In the genomic region with DNA sequence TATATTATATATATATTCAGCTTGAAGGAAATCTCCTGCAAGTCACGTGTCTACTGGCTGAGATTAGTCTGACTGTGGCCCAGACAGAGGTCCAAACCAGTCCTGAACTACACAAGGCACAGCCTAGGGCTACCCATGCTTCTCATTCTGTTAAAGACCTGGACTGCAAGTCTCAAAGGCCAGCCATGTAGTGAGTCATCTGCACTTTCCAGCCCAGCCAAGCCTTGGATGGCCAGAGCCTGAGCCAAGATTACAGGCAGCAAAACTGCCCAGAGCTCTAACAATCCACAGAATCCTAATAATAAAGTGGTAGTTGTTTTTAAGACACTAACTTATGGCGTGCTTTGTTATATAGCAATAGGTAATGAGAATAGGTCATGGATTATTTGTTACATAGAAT, we compare ENCODE assay signal across 13 cellular contexts.
DNase-seq lines count a peak whose midpoint lies in the region; FAIRE-seq and TF ChIP-seq lines count a peak whose summit lies in the region.
"Had no signal": no experiment of that assay in that cellular context is flagged by ENCODE, and none has a peak within 500 bp of the region (broad histone marks: within the 10 kb centered on the region; RNA-seq: fewer than 3 reads in every experiment).

No MANE protein-coding gene starts in this region.

- H3K9ac ChIP-seq in astrocyte (ENCODE audit: low read length) = no peak overlapping the region

- BruUV-seq in Caco-2 (replicated peaks; lab: Mats Ljungman, UMichigan) = no TSS peak

- H3K9me3 Mint-ChIP-seq in astrocyte (ENCODE audit: unreplicated experiment) = no peaks in the 10 kb centered on the region
- H3K9me3 Mint-ChIP-seq in Caco-2 (ENCODE audit: unreplicated experiment) = no peaks in the 10 kb centered on the region
- H3K9me3 Mint-ChIP-seq in glutamatergic neuron (ENCODE audit: unreplicated experiment) = peaks cover 2% of the 10 kb centered on the region
- H3K9me3 Mint-ChIP-seq in immature natural killer cell = no peaks in the 10 kb centered on the region
- H3K9me3 Mint-ChIP-seq: activated B cell treated with CpG ODN at 0.5 μM for 24 hours had no signal

- peak; percentile 78 for DNase-seq in ELR (ENCODE audit: low read depth)
- peak; percentile 82 for DNase-seq in astrocyte (ENCODE audit: low read depth)
- DNase-seq in left ventricle myocardium inferior = peak; percentile 37
- DNase-seq in posterior vena cava (ENCODE audit: low spot score) = peak; percentile 88
- DNase-seq in Caco-2 = no peak
- DNase-seq in DMS 273 treated with DMSO at 0.1 percent for 48 hours (lab: John Stamatoyannopoulos, UW) = no peak
- no peak for DNase-seq in glutamatergic neuron
- DNase-seq in immature natural killer cell = no peak
- DNase-seq: activated B cell treated with CpG ODN at 0.5 μM for 24 hours; activated effector memory CD4-positive, alpha-beta T cell treated with Interleukin-2 at 50 U/mL for 16 hours; MM.1S; NCI-H446 treated with DMSO at 0.1 percent for 48 hours had no signal

- H3K9me3 ChIP-seq in astrocyte (ENCODE audit: insufficient read depth, low read depth, low read length) = no peaks in the 10 kb centered on the region
- H3K9me3 ChIP-seq in left ventricle myocardium inferior (replicated peaks) = no peaks in the 10 kb centered on the region
- no peaks in the 10 kb centered on the region for H3K9me3 ChIP-seq in Caco-2
- H3K9me3 ChIP-seq: SJCRH30 had no signal

- CTCF ChIA-PET in Caco-2 (lab: Charles Lee) = no interaction called here

- H3K27ac ChIP-seq in astrocyte (ENCODE audit: low read depth, low read length) (peak overlapping the region; percentile 32), left ventricle myocardium inferior (replicated peaks) (no peak overlapping the region)

- H3K4me2 ChIP-seq in astrocyte (ENCODE audit: low read length) = peak overlapping the region; percentile 48

- H3K27me3 ChIP-seq in astrocyte (ENCODE audit: insufficient read depth, low read length) (no peaks in the 10 kb centered on the region), left ventricle myocardium inferior (ENCODE audit: low read depth) (no peaks in the 10 kb centered on the region), Caco-2 (replicated peaks; ENCODE audit: control insufficient read depth, insufficient read depth, low read length) (no peaks in the 10 kb centered on the region)
- H3K27me3 ChIP-seq: SJCRH30 had no signal

- TF ChIP-seq CTCF in astrocyte (IDR thresholded peaks at IDR 0.05; ENCODE audit: insufficient read depth, low read depth, low read length) = no peak
- no peak for TF ChIP-seq CTCF in left ventricle myocardium inferior (IDR thresholded peaks at IDR 0.05; ENCODE audit: borderline replicate concordance)
- no peak for TF ChIP-seq CTCF in Caco-2 (IDR thresholded peaks at IDR 0.05; ENCODE audit: insufficient read depth in 1 of 2, low read depth in 1 of 2, low read length in 1 of 2, severe bottlenecking in 1 of 2, unreplicated experiment in 1 of 2)
- no peak for TF ChIP-seq CTCF in glutamatergic neuron (IDR thresholded peaks at IDR 0.05; ENCODE audit: partially characterized antibody, unreplicated experiment)

- peaks cover 16% of the 10 kb centered on the region for H3K4me1 ChIP-seq in astrocyte (ENCODE audit: insufficient read depth, low read length)
- peaks cover 9% of the 10 kb centered on the region for H3K4me1 ChIP-seq in left ventricle myocardium inferior
- H3K4me1 ChIP-seq in Caco-2 = no peaks in the 10 kb centered on the region

- no peaks in the 10 kb centered on the region for H3K79me2 ChIP-seq in astrocyte (ENCODE audit: insufficient read depth, low read length)

- H3K36me3 Mint-ChIP-seq in astrocyte (ENCODE audit: low read depth, unreplicated experiment) (no peaks in the 10 kb centered on the region), Caco-2 (ENCODE audit: insufficient read depth, unreplicated experiment) (no peaks in the 10 kb centered on the region), glutamatergic neuron (ENCODE audit: unreplicated experiment) (no peaks in the 10 kb centered on the region), immature natural killer cell (no peaks in the 10 kb centered on the region)

- no peak overlapping the region for H3K4me3 Mint-ChIP-seq in astrocyte (ENCODE audit: unreplicated experiment)
- no peak overlapping the region for H3K4me3 Mint-ChIP-seq in Caco-2 (ENCODE audit: unreplicated experiment)
- H3K4me3 Mint-ChIP-seq in glutamatergic neuron (ENCODE audit: unreplicated experiment) = no peak overlapping the region
- no peak overlapping the region for H3K4me3 Mint-ChIP-seq in immature natural killer cell
- H3K4me3 Mint-ChIP-seq: activated B cell treated with CpG ODN at 0.5 μM for 24 hours had no signal

- H3K4me3 ChIP-seq in astrocyte (ENCODE audit: insufficient read depth, low read depth, low read length) = no peak overlapping the region
- no peak overlapping the region for H3K4me3 ChIP-seq in left ventricle myocardium inferior
- H3K4me3 ChIP-seq in Caco-2 (ENCODE audit: low read depth, low read length) = no peak overlapping the region
- H3K4me3 ChIP-seq: SJCRH30 had no signal

- no peaks in the 10 kb centered on the region for H4K20me1 ChIP-seq in astrocyte (ENCODE audit: insufficient read depth, low read length)

- no peak overlapping the region for H2AFZ ChIP-seq in astrocyte (ENCODE audit: low read depth, low read length)

- no peak for FAIRE-seq in astrocyte (lab: Jason Lieb, UNC)

- POLR2A ChIA-PET in Caco-2 (lab: Charles Lee) = no interaction called here

- intact Hi-C loops in left ventricle myocardium inferior (cut with micrococcal nuclease) = loop anchor here (5.0 kb wide), 1 partner anchor 953 kb away; no protein-coding TSS in a partner anchor
- intact Hi-C loops in posterior vena cava (cut with DNase I) = no loop called here
- intact Hi-C loops in Caco-2 (cut with micrococcal nuclease; ENCODE audit: unreplicated experiment) = loop anchor here (5.0 kb wide), 2 partner anchors 158 to 953 kb away; no protein-coding TSS in a partner anchor

- H3K27ac Mint-ChIP-seq in astrocyte (ENCODE audit: unreplicated experiment) = peak overlapping the region; percentile 84
- no peak overlapping the region for H3K27ac Mint-ChIP-seq in Caco-2 (ENCODE audit: unreplicated experiment)
- no peak overlapping the region for H3K27ac Mint-ChIP-seq in glutamatergic neuron (ENCODE audit: unreplicated experiment)
- no peak overlapping the region for H3K27ac Mint-ChIP-seq in immature natural killer cell
- H3K27ac Mint-ChIP-seq: activated B cell treated with CpG ODN at 0.5 μM for 24 hours had no signal

- H3K36me3 ChIP-seq in astrocyte (ENCODE audit: insufficient read depth, low read length) = no peaks in the 10 kb centered on the region
- H3K36me3 ChIP-seq in left ventricle myocardium inferior = no peaks in the 10 kb centered on the region
- H3K36me3 ChIP-seq in Caco-2 (ENCODE audit: control insufficient read depth, insufficient read depth, low read length) = no peaks in the 10 kb centered on the region
- H3K36me3 ChIP-seq: SJCRH30 had no signal

- H3K27me3 Mint-ChIP-seq in astrocyte (ENCODE audit: low read depth, unreplicated experiment) (peaks cover 3% of the 10 kb centered on the region), Caco-2 (ENCODE audit: insufficient read depth, unreplicated experiment) (no peaks in the 10 kb centered on the region), glutamatergic neuron (ENCODE audit: unreplicated experiment) (peaks cover 3% of the 10 kb centered on the region), immature natural killer cell (ENCODE audit: low read depth in 3 of 3) (peaks cover 0 to 7% (median 2%) of the 10 kb centered on the region in 3 donors)

- H3K4me1 Mint-ChIP-seq in astrocyte (ENCODE audit: low read depth, unreplicated experiment) (peaks cover 39% of the 10 kb centered on the region), Caco-2 (ENCODE audit: low read depth, unreplicated experiment) (peaks cover 5% of the 10 kb centered on the region), glutamatergic neuron (ENCODE audit: low read depth, unreplicated experiment) (peaks cover 16% of the 10 kb centered on the region), immature natural killer cell (no peaks in the 10 kb centered on the region)
- H3K4me1 Mint-ChIP-seq: activated B cell treated with CpG ODN at 0.5 μM for 24 hours had no signal

Comparison
In these comparisons a context has a peak if more than half of its experiments do, and no peak if none do; other contexts are left out.
1. DNase-seq: peak in ELR (single experiment), astrocyte (single experiment), left ventricle myocardium inferior (single experiment) and posterior vena cava (single experiment); none in Caco-2 (0 of 2), DMS 273 treated with DMSO at 0.1 percent for 48 hours (single experiment), glutamatergic neuron (single experiment) and immature natural killer cell (0 of 3).
2. intact Hi-C loops: an anchor here in left ventricle myocardium inferior (5.0 kb wide) and Caco-2 (5.0 kb wide); none called in posterior vena cava.